8 cellular contexts compared by ENCODE assay signal in the genomic region with DNA sequence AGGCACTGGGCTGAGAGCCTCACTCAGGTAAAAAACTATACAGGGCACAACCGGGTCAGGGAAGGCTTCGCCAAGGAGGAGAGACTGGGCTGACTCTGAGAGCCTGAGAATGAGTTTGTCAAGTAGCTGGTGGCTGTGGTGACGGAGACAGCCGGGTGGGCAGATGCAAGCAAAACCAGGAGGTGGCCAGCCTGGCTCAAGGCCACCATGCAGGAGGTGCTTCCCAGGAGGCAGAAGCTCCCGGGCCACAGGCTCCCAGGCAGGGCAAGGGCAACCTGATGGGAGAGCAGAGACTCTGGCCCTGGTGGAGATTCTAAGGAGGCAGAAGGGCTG. TPM values are rescaled to one million over a fixed set of nuclear protein-coding genes. Genes with fewer than 3 reads are reported as not detected.
A peak's percentile ranks its signal among the peaks of the same experiment; 100 is the strongest.
DNase-seq lines count a peak whose midpoint lies in the region; ATAC-seq and TF ChIP-seq lines count a peak whose summit lies in the region.

No MANE protein-coding gene starts in this region.

- H3K36me3 Mint-ChIP-seq in activated T-cell treated with anti-CD3 and anti-CD28 coated beads, Interleukin-2, amount 50 U/mL, for 4 hours (ENCODE audit: insufficient read depth) = no peaks in the 10 kb centered on the region
- H3K36me3 Mint-ChIP-seq in activated T-cell treated with anti-CD3 and anti-CD28 coated beads, Interleukin-2, amount 50 U/mL, for 24 hours (ENCODE audit: low read depth) = no peaks in the 10 kb centered on the region
- no peaks in the 10 kb centered on the region for H3K36me3 Mint-ChIP-seq in stimulated activated naive B cell treated with anti-CD40 and anti-IgM and Interleukin-4, amounts not matched to agents 10 μg/mL and 1 μg/mL and 100 μg/mL, for 72 hours

- intact Hi-C loops in lower lobe of right lung (cut with DNase I) = loop anchor here (5.0 kb wide), 1 partner anchor 339 kb away; no protein-coding TSS in a partner anchor

- H3K9me3 Mint-ChIP-seq in activated T-cell treated with anti-CD3 and anti-CD28 coated beads, Interleukin-2, amount 50 U/mL, for 4 hours = no peaks in the 10 kb centered on the region
- H3K9me3 Mint-ChIP-seq in activated T-cell treated with anti-CD3 and anti-CD28 coated beads, Interleukin-2, amount 50 U/mL, for 24 hours = no peaks in the 10 kb centered on the region
- H3K9me3 Mint-ChIP-seq in stimulated activated naive B cell treated with anti-CD40 and anti-IgM and Interleukin-4, amounts not matched to agents 10 μg/mL and 1 μg/mL and 100 μg/mL, for 72 hours = no peaks in the 10 kb centered on the region

- no peaks in the 10 kb centered on the region for H3K36me3 ChIP-seq in WERI-Rb-1
- no peaks in the 10 kb centered on the region for H3K36me3 ChIP-seq in lower lobe of right lung

- no peaks in the 10 kb centered on the region for H3K9me3 ChIP-seq in WERI-Rb-1 (ENCODE audit: severe bottlenecking)
- no peaks in the 10 kb centered on the region for H3K9me3 ChIP-seq in lower lobe of right lung

- H3K27ac ChIP-seq in WERI-Rb-1 (peak overlapping the region; percentile 54), lower lobe of right lung (no peak overlapping the region)

- H3K27me3 Mint-ChIP-seq in activated T-cell treated with anti-CD3 and anti-CD28 coated beads, Interleukin-2, amount 50 U/mL, for 4 hours (ENCODE audit: low read depth) = peaks cover 60% of the 10 kb centered on the region
- H3K27me3 Mint-ChIP-seq in activated T-cell treated with anti-CD3 and anti-CD28 coated beads, Interleukin-2, amount 50 U/mL, for 24 hours = peaks cover 69% of the 10 kb centered on the region
- H3K27me3 Mint-ChIP-seq in stimulated activated naive B cell treated with anti-CD40 and anti-IgM and Interleukin-4, amounts not matched to agents 10 μg/mL and 1 μg/mL and 100 μg/mL, for 72 hours = peaks cover 65% of the 10 kb centered on the region in 2 donors

- ATAC-seq in activated T-cell treated with anti-CD3 and anti-CD28 coated beads, Interleukin-2, amount 50 U/mL, for 4 hours = no peak
- ATAC-seq in lower lobe of right lung (no peak), GM18519 (IDR thresholded peaks at IDR 0.05; ENCODE audit: low FRiP score, unreplicated experiment) (no peak), GM18861 (IDR thresholded peaks at IDR 0.05; ENCODE audit: unreplicated experiment) (no peak)
- ATAC-seq in stimulated activated naive B cell treated with anti-CD40 and anti-IgM and Interleukin-4, amounts not matched to agents 10 μg/mL and 1 μg/mL and 100 μg/mL, for 72 hours (replicated peaks) = peak in 1 of 2 donors; percentile 4

- H3K4me1 ChIP-seq in lower lobe of right lung = peaks cover 36% of the 10 kb centered on the region

- peak overlapping the region; percentile 49 for H3K4me3 Mint-ChIP-seq in activated T-cell treated with anti-CD3 and anti-CD28 coated beads, Interleukin-2, amount 50 U/mL, for 4 hours
- H3K4me3 Mint-ChIP-seq in activated T-cell treated with anti-CD3 and anti-CD28 coated beads, Interleukin-2, amount 50 U/mL, for 24 hours = no peak overlapping the region
- H3K4me3 Mint-ChIP-seq in stimulated activated naive B cell treated with anti-CD40 and anti-IgM and Interleukin-4, amounts not matched to agents 10 μg/mL and 1 μg/mL and 100 μg/mL, for 72 hours = peak overlapping the region; percentile 49 to 64

- DNase-seq in activated T-cell treated with anti-CD3 and anti-CD28 coated beads, Interleukin-2, amount 50 U/mL, for 4 hours = no peak
- DNase-seq in activated T-cell treated with anti-CD3 and anti-CD28 coated beads, Interleukin-2, amount 50 U/mL, for 24 hours = no peak
- no peak for DNase-seq in WERI-Rb-1
- no peak for DNase-seq in lower lobe of right lung
- no peak for DNase-seq in stimulated activated naive B cell treated with anti-CD40 and anti-IgM and Interleukin-4, amounts not matched to agents 10 μg/mL and 1 μg/mL and 100 μg/mL, for 72 hours
- no peak for DNase-seq in NCI-H748 treated with DMSO at 0.1 percent for 48 hours (lab: John Stamatoyannopoulos, UW)

- H3K27me3 ChIP-seq in WERI-Rb-1 (ENCODE audit: insufficient read depth, low read depth, severe bottlenecking) (peaks cover 29% of the 10 kb centered on the region), lower lobe of right lung (ENCODE audit: low read depth) (peaks cover 80% of the 10 kb centered on the region)

- H3K4me3 ChIP-seq in WERI-Rb-1 (ENCODE audit: low read depth, low read length) (no peak overlapping the region), lower lobe of right lung (peak overlapping the region; percentile 57)

- no peak for TF ChIP-seq CTCF in WERI-Rb-1 (IDR thresholded peaks at IDR 0.05; ENCODE audit: low read depth, low read length)
- TF ChIP-seq CTCF in lower lobe of right lung (IDR thresholded peaks at IDR 0.05) = no peak

- H3K27ac Mint-ChIP-seq in activated T-cell treated with anti-CD3 and anti-CD28 coated beads, Interleukin-2, amount 50 U/mL, for 24 hours = no peak overlapping the region
- peak overlapping the region; percentile 47 for H3K27ac Mint-ChIP-seq in stimulated activated naive B cell treated with anti-CD40 and anti-IgM and Interleukin-4, amounts not matched to agents 10 μg/mL and 1 μg/mL and 100 μg/mL, for 72 hours

- peaks cover 22% of the 10 kb centered on the region for H3K4me1 Mint-ChIP-seq in activated T-cell treated with anti-CD3 and anti-CD28 coated beads, Interleukin-2, amount 50 U/mL, for 4 hours (ENCODE audit: low read depth)
- H3K4me1 Mint-ChIP-seq in activated T-cell treated with anti-CD3 and anti-CD28 coated beads, Interleukin-2, amount 50 U/mL, for 24 hours (ENCODE audit: low read depth) = peaks cover 21% of the 10 kb centered on the region
- H3K4me1 Mint-ChIP-seq in stimulated activated naive B cell treated with anti-CD40 and anti-IgM and Interleukin-4, amounts not matched to agents 10 μg/mL and 1 μg/mL and 100 μg/mL, for 72 hours = peaks cover 25 to 31% of the 10 kb centered on the region in 2 donors

RNA-seq across cellular contexts. Expression of a gene that starts 2.9 kb away (rescaled TPM):
- total RNA-seq in activated T-cell treated with anti-CD3 and anti-CD28 coated beads, Interleukin-2, amount 50 U/mL, for 4 hours = under 1 TPM in 2 of 3 donors, not detected in 1; 0.11 to 0.16 TPM
- 5.2 TPM for total RNA-seq in lower lobe of right lung
